ENCODE assay signal across 8 cellular contexts in genomic region chr2:48415765-48416515, GRCh38. TPM values are rescaled to one million over a fixed set of nuclear protein-coding genes. Genes with fewer than 3 reads are reported as not detected.
DNase-seq lines count a peak whose midpoint lies in the region; ATAC-seq lines count a peak whose summit lies in the region.

No MANE protein-coding gene starts in this region.

- no peak overlapping the region for H3K4me2 ChIP-seq in trophoblast cell (ENCODE audit: low read length)

- no peak overlapping the region for H3K18ac ChIP-seq in trophoblast cell (ENCODE audit: low read length)

- ATAC-seq in effector memory CD8-positive, alpha-beta T cell (replicated peaks): peak; percentile 45
- no peak for ATAC-seq in HG03457 (IDR thresholded peaks at IDR 0.05; ENCODE audit: unreplicated experiment)

- H4K91ac ChIP-seq in trophoblast cell (ENCODE audit: low read depth, low read length): no peak overlapping the region

- H3K14ac ChIP-seq in trophoblast cell (ENCODE audit: low read length): no peak overlapping the region

- H3K4me1 ChIP-seq in trophoblast cell (ENCODE audit: control insufficient read depth in 1 of 2, insufficient read depth in 2 of 2, low read length in 2 of 2): peaks cover 10 to 24% of the 10 kb centered on the region in 2 experiments

- H3K9me3 ChIP-seq in trophoblast cell (ENCODE audit: insufficient read depth, low read depth, low read length): no peaks in the 10 kb centered on the region

- no peak overlapping the region for H2BK12ac ChIP-seq in trophoblast cell (ENCODE audit: low read length)

- WGBS in trophoblast cell (ENCODE audit: extremely low coverage, insufficient coverage, insufficient read length): no CpG with 5 or more reads among the region's 4 CpGs

- H2BK5ac ChIP-seq in trophoblast cell (ENCODE audit: low read depth, low read length, poor library complexity): no peak overlapping the region

- H3K79me2 ChIP-seq in trophoblast cell (ENCODE audit: control insufficient read depth, insufficient read depth, low read length, poor library complexity): peaks cover 3% of the 10 kb centered on the region

- H2AFZ ChIP-seq in trophoblast cell (ENCODE audit: insufficient read depth, low read length, poor library complexity): no peak overlapping the region

- H4K12ac ChIP-seq in trophoblast cell (ENCODE audit: low read depth, low read length): no peak overlapping the region

- H4K8ac ChIP-seq in trophoblast cell (ENCODE audit: low read depth, low read length): no peak overlapping the region

- H3K23ac ChIP-seq in trophoblast cell (ENCODE audit: low read length): no peak overlapping the region

- H3K27me3 ChIP-seq in trophoblast cell (ENCODE audit: insufficient read depth, low read length): no peaks in the 10 kb centered on the region

- H3K4ac ChIP-seq in trophoblast cell (ENCODE audit: low read depth, low read length): no peak overlapping the region

- H3K4me3 Mint-ChIP-seq in effector memory CD8-positive, alpha-beta T cell: no peak overlapping the region

- no peaks in the 10 kb centered on the region for H3K36me3 Mint-ChIP-seq in effector memory CD8-positive, alpha-beta T cell (ENCODE audit: insufficient read depth)

- H3K27ac Mint-ChIP-seq in effector memory CD8-positive, alpha-beta T cell: no peak overlapping the region

- no peak overlapping the region for H3K9ac ChIP-seq in trophoblast cell (ENCODE audit: low read length)

- H2AK5ac ChIP-seq in trophoblast cell (ENCODE audit: low read length): no peak overlapping the region

- no peaks in the 10 kb centered on the region for H3K36me3 ChIP-seq in trophoblast cell (ENCODE audit: control insufficient read depth in 1 of 2, insufficient read depth in 2 of 2, low read length in 2 of 2)

- peak overlapping the region; percentile 23 for H3K27ac ChIP-seq in trophoblast cell (ENCODE audit: low read depth, low read length)

- H3K4me1 Mint-ChIP-seq in effector memory CD8-positive, alpha-beta T cell (ENCODE audit: low read depth in 2 of 2): peaks cover 23% of the 10 kb centered on the region in 2 donors

- H3K79me1 ChIP-seq in trophoblast cell (ENCODE audit: low read length): peaks cover 9% of the 10 kb centered on the region

- H3K4me3 ChIP-seq in trophoblast cell (ENCODE audit: low read depth, low read length): no peak overlapping the region

- DNase-seq in DMS153 treated with DMSO at 0.1 percent for 48 hours (lab: John Stamatoyannopoulos, UW; ENCODE audit: unreplicated experiment): peak; percentile 17
- DNase-seq in DMS153 (lab: John Stamatoyannopoulos, UW): no peak
- DNase-seq in LHCN-M2 (ENCODE audit: low read depth): peak; percentile 35
- DNase-seq in effector memory CD8-positive, alpha-beta T cell: no peak
- DNase-seq in trophoblast cell: peak; percentile 91 to 97
- DNase-seq in 8988T: no peak
- no peak for DNase-seq in NOMO-1 (lab: John Stamatoyannopoulos, UW; ENCODE audit: unreplicated experiment in 2 of 2)

- H3K27me3 Mint-ChIP-seq in effector memory CD8-positive, alpha-beta T cell: peaks cover 0 to 5% of the 10 kb centered on the region in 2 donors

- H3K9me3 Mint-ChIP-seq in effector memory CD8-positive, alpha-beta T cell: no peaks in the 10 kb centered on the region

- H2BK120ac ChIP-seq in trophoblast cell (ENCODE audit: insufficient read depth, low read length, poor library complexity): no peak overlapping the region

RNA-seq across cellular contexts. Expression of gene PPP1R21, which starts 24.6 kb away (rescaled TPM):
- 11.8 and 15.1 TPM in 2 replicates for total RNA-seq in LHCN-M2 (2014; rRNA removed)
- polyA plus RNA-seq in LHCN-M2 (2012): 11.0 TPM
- 21.0 and 22.0 TPM in 2 replicates for polyA plus RNA-seq in trophoblast cell (2013)

Comparison
In these comparisons a context has a peak if more than half of its experiments do, and no peak if none do; other contexts are left out.
1. DNase-seq: peak in DMS153 treated with DMSO at 0.1 percent for 48 hours (single experiment), LHCN-M2 (single experiment) and trophoblast cell (2 of 2); none in DMS153 (single experiment), effector memory CD8-positive, alpha-beta T cell (0 of 3), 8988T (single experiment) and NOMO-1 (0 of 2).